Comparison of ENCODE assay signal across 18 cellular contexts in the genomic region with DNA sequence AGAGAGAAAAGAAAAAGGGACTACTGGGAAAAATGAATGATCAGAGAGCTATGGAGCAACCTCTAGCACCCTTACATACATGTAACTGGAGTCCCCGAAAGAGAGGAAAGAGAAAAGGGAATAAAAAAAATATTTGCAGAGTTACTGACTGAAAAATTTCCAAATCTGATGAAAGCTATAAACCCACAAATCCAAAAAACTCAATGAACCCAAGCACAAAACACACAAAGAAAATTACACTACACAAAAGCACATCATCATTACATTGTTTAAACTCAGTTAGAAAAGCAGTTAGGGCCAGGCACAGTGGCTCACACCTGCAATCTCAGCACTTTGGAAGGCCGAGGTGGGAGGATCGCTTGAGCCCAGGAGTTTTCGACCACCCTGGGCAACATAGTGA. TPM values are rescaled to one million over a fixed set of nuclear protein-coding genes. Genes with fewer than 3 reads are reported as not detected.
DNase-seq lines count a peak whose midpoint lies in the region; ATAC-seq and TF ChIP-seq lines count a peak whose summit lies in the region.
"Had no signal": no experiment of that assay in that cellular context is flagged by ENCODE, and none has a peak within 500 bp of the region (broad histone marks: within the 10 kb centered on the region; RNA-seq: fewer than 3 reads in every experiment).

No MANE protein-coding gene starts in this region.

- H3K9me2 ChIP-seq in PC-9 (ENCODE audit: insufficient read depth): no peaks in the 10 kb centered on the region
- H3K9me2 ChIP-seq: SK-N-SH had no signal

- H3K27ac Mint-ChIP-seq in Caco-2 (ENCODE audit: unreplicated experiment): peak overlapping the region; percentile 84
- H3K27ac Mint-ChIP-seq in endothelial cell (ENCODE audit: unreplicated experiment): peak overlapping the region; percentile 9
- H3K27ac Mint-ChIP-seq in osteocyte (ENCODE audit: unreplicated experiment): peak overlapping the region; percentile 95
- H3K27ac Mint-ChIP-seq: CD4-positive, CD25-positive, alpha-beta regulatory T cell had no signal

- H3F3A ChIP-seq in PC-9 (ENCODE audit: insufficient read depth, low read depth): peaks cover 73% of the 10 kb centered on the region

- H3K27ac ChIP-seq in PC-9 (peak overlapping the region; percentile 91), A673 (ENCODE audit: low read depth, low read length, poor library complexity, severe bottlenecking) (no peak overlapping the region)

- H3K4me1 ChIP-seq in Caco-2 (peaks cover 81% of the 10 kb centered on the region), PC-9 (replicated peaks; ENCODE audit: insufficient read depth) (peaks cover 88% of the 10 kb centered on the region), A673 (ENCODE audit: insufficient read depth, low read length, poor library complexity, severe bottlenecking) (peaks cover 4% of the 10 kb centered on the region)
- H3K4me1 ChIP-seq: BE2C had no signal

- H3K4me2 ChIP-seq in PC-9: peak overlapping the region; percentile 73
- H3K4me2 ChIP-seq: SK-N-SH had no signal

- H3K9me3 Mint-ChIP-seq in Caco-2 (ENCODE audit: unreplicated experiment) (peaks cover 31% of the 10 kb centered on the region), endothelial cell (ENCODE audit: unreplicated experiment) (no peaks in the 10 kb centered on the region), osteocyte (ENCODE audit: unreplicated experiment) (peaks cover 17% of the 10 kb centered on the region)

- CTCF ChIA-PET in Caco-2 (lab: Charles Lee): no interaction called here
- CTCF ChIA-PET in PC-9 (lab: Charles Lee): no interaction called here
- CTCF ChIA-PET in A673 (lab: Charles Lee): no interaction called here

- no peaks in the 10 kb centered on the region for H4K20me1 ChIP-seq in PC-9 (ENCODE audit: insufficient read depth)

- peaks cover 77% of the 10 kb centered on the region for H3K79me2 ChIP-seq in PC-9 (ENCODE audit: low read depth)

- TF ChIP-seq CTCF in Caco-2 (IDR thresholded peaks at IDR 0.05; ENCODE audit: insufficient read depth in 1 of 2, low read depth in 1 of 2, low read length in 1 of 2, severe bottlenecking in 1 of 2, unreplicated experiment in 1 of 2): no peak
- no peak for TF ChIP-seq CTCF in PC-9 (conservative IDR thresholded peaks at IDR 0.05)
- no peak for TF ChIP-seq CTCF in endothelial cell (IDR thresholded peaks at IDR 0.05; ENCODE audit: unreplicated experiment)
- no peak for TF ChIP-seq CTCF in osteocyte (IDR thresholded peaks at IDR 0.05)
- no peak for TF ChIP-seq CTCF in A673 (conservative IDR thresholded peaks at IDR 0.05; ENCODE audit: low read depth, low read length)

- H3K9me3 ChIP-seq in Caco-2 (peaks cover 14% of the 10 kb centered on the region), PC-9 (ENCODE audit: insufficient read depth, low read depth) (peaks cover 25% of the 10 kb centered on the region), A673 (ENCODE audit: low read depth, low read length, poor library complexity, severe bottlenecking) (peaks cover 25% of the 10 kb centered on the region)
- H3K9me3 ChIP-seq: BE2C, Peyer's patch had no signal

- H3K4me3 ChIP-seq in Caco-2 (ENCODE audit: low read depth, low read length): no peak overlapping the region
- 0 out of 2 replicates have a peak overlapping the region, but pooled peaks have one; percentile 8 for H3K4me3 ChIP-seq in PC-9
- no peak overlapping the region for H3K4me3 ChIP-seq in A673 (ENCODE audit: low read depth, low read length, poor library complexity, severe bottlenecking)
- H3K4me3 ChIP-seq: Peyer's patch had no signal

- DNase-seq in Caco-2: no peak
- DNase-seq in PC-9: no peak
- no peak for DNase-seq in endothelial cell (ENCODE audit: low spot score)
- DNase-seq in osteocyte (ENCODE audit: extremely low spot score, unreplicated experiment): no peak
- DNase-seq in A673 (ENCODE audit: low spot score): no peak
- no peak for DNase-seq in COR-L47 (lab: John Stamatoyannopoulos, UW)
- DNase-seq: BE2C; CD4-positive, CD25-positive, alpha-beta regulatory T cell; H7; NCI-H1105 treated with DMSO at 0.1 percent for 48 hours; NCI-H1694; Peyer's patch; SHP77 treated with DMSO at 0.1 percent for 48 hours; SK-N-SH had no signal

- H3K27me3 ChIP-seq in Caco-2 (replicated peaks; ENCODE audit: control insufficient read depth, insufficient read depth, low read length): no peaks in the 10 kb centered on the region
- H3K27me3 ChIP-seq in PC-9 (ENCODE audit: insufficient read depth, low read depth): no peaks in the 10 kb centered on the region
- no peaks in the 10 kb centered on the region for H3K27me3 ChIP-seq in A673 (replicated peaks; ENCODE audit: insufficient read depth, low read depth, low read length, poor library complexity)
- H3K27me3 ChIP-seq: BE2C, Peyer's patch had no signal

- H3K36me3 ChIP-seq in Caco-2 (ENCODE audit: control insufficient read depth, insufficient read depth, low read length): no peaks in the 10 kb centered on the region
- peaks cover 35% of the 10 kb centered on the region for H3K36me3 ChIP-seq in PC-9 (ENCODE audit: low read depth)
- H3K36me3 ChIP-seq in A673 (ENCODE audit: insufficient read depth, low read length, poor library complexity, severe bottlenecking): peaks cover 10% of the 10 kb centered on the region
- H3K36me3 ChIP-seq: BE2C, Peyer's patch had no signal

- BruUV-seq in Caco-2 (replicated peaks; lab: Mats Ljungman, UMichigan) (no TSS peak), PC-9 (replicated peaks; lab: Mats Ljungman, UMichigan) (no TSS peak), A673 (replicated peaks; lab: Mats Ljungman, UMichigan) (no TSS peak)

- peaks cover 82% of the 10 kb centered on the region for H3K4me1 Mint-ChIP-seq in Caco-2 (ENCODE audit: low read depth, unreplicated experiment)
- peaks cover 37% of the 10 kb centered on the region for H3K4me1 Mint-ChIP-seq in endothelial cell (ENCODE audit: unreplicated experiment)
- peaks cover 42% of the 10 kb centered on the region for H3K4me1 Mint-ChIP-seq in osteocyte (ENCODE audit: unreplicated experiment)

- H3K27me3 Mint-ChIP-seq in Caco-2 (ENCODE audit: insufficient read depth, unreplicated experiment) (no peaks in the 10 kb centered on the region), endothelial cell (ENCODE audit: unreplicated experiment) (peaks cover 3% of the 10 kb centered on the region), osteocyte (ENCODE audit: unreplicated experiment) (no peaks in the 10 kb centered on the region)
- H3K27me3 Mint-ChIP-seq: CD4-positive, CD25-positive, alpha-beta regulatory T cell had no signal

- intact Hi-C loops in Caco-2 (cut with micrococcal nuclease; ENCODE audit: unreplicated experiment) (no loop called here), PC-9 (cut with micrococcal nuclease; ENCODE audit: unreplicated experiment) (loop anchor here (5.0 kb wide), 1 partner anchor 247 kb away; a partner anchor contains a TSS), A673 (cut with micrococcal nuclease; ENCODE audit: unreplicated experiment) (no loop called here)

- H2AFZ ChIP-seq in PC-9: no peak overlapping the region

- ATAC-seq in GM18511 (IDR thresholded peaks at IDR 0.05; ENCODE audit: unreplicated experiment): no peak
- no peak for ATAC-seq in GM21526 (IDR thresholded peaks at IDR 0.05; ENCODE audit: low FRiP score, unreplicated experiment)

- H3K4me3 Mint-ChIP-seq in Caco-2 (ENCODE audit: unreplicated experiment) (peak overlapping the region; percentile 50), endothelial cell (ENCODE audit: unreplicated experiment) (no peak overlapping the region), osteocyte (ENCODE audit: unreplicated experiment) (no peak overlapping the region)

- POLR2A ChIA-PET in Caco-2 (lab: Charles Lee): no interaction called here
- POLR2A ChIA-PET in PC-9 (lab: Charles Lee; ENCODE audit: unreplicated experiment): no interaction called here
- POLR2A ChIA-PET in A673 (lab: Charles Lee; ENCODE audit: low non-redundant PET): no interaction called here

- H3K36me3 Mint-ChIP-seq in Caco-2 (ENCODE audit: insufficient read depth, unreplicated experiment): peaks cover 54% of the 10 kb centered on the region
- no peaks in the 10 kb centered on the region for H3K36me3 Mint-ChIP-seq in endothelial cell (ENCODE audit: low read depth, unreplicated experiment)
- peaks cover 29% of the 10 kb centered on the region for H3K36me3 Mint-ChIP-seq in osteocyte (ENCODE audit: unreplicated experiment)

RNA-seq across cellular contexts. Expression of a gene that starts 6.7 kb away (rescaled TPM):
- total RNA-seq in Caco-2 (2022) (36.0 and 36.3 TPM in 2 replicates), PC-9 (2021) (27.1 and 29.0 TPM in 2 replicates), endothelial cell (ENCODE audit: unreplicated experiment) (23.9 TPM), osteocyte (19.6 and 21.2 TPM in 2 replicates), A673 (2021) (29.7 and 32.7 TPM in 2 replicates)

RNA-seq across cellular contexts. Expression of a gene that starts 48.8 kb away (rescaled TPM):
- not detected in 2 replicates for total RNA-seq in Caco-2 (2022)
- not detected in 2 replicates for total RNA-seq in PC-9 (2021)
- total RNA-seq in endothelial cell (ENCODE audit: unreplicated experiment): 0.80 TPM
- not detected in 2 replicates for total RNA-seq in osteocyte
- total RNA-seq in A673 (2021): not detected in 2 replicates
- total RNA-seq: A172; CD4-positive, CD25-positive, alpha-beta regulatory T cell; H7; NCI-H460; Peyer's patch had no signal

RNA-seq across cellular contexts. Expression of a gene that starts 52.2 kb away (rescaled TPM):
- total RNA-seq in Caco-2 (2022): not detected in 2 replicates
- total RNA-seq in PC-9 (2021): not detected in 2 replicates
- total RNA-seq in endothelial cell (ENCODE audit: unreplicated experiment): not detected
- not detected in 2 replicates for total RNA-seq in osteocyte
- not detected in 2 replicates for total RNA-seq in A673 (2021)
- total RNA-seq: A172, H7, NCI-H460 had no signal

Comparison
In these comparisons a context has a peak if more than half of its experiments do, and no peak if none do; other contexts are left out.
1. H3K27ac Mint-ChIP-seq: peak in every context shown above with its lines; median percentile 95 in osteocyte; 84 in Caco-2; 9 in endothelial cell.